ENCODE assay signal across 18 cellular contexts in genomic region chr3:133127381-133127780, GRCh38.
"Had no signal": no experiment of that assay in that cellular context is flagged by ENCODE, and none has a peak within 500 bp of the region (broad histone marks: within the 10 kb centered on the region; RNA-seq: fewer than 3 reads in every experiment).

No MANE protein-coding gene starts in this region.

- H3K4me1 ChIP-seq: gastrocnemius medialis, neural progenitor cell, parathyroid adenoma, sigmoid colon, thyroid gland, vagina had no signal

- H3K79me2 ChIP-seq: parathyroid adenoma had no signal

- H3K36me3 ChIP-seq: gastrocnemius medialis, neural progenitor cell, sigmoid colon, stomach, thyroid gland, vagina had no signal

- FAIRE-seq: kidney had no signal

- H3K27ac ChIP-seq: dorsolateral prefrontal cortex, epithelial cell of prostate, gastrocnemius medialis, neural progenitor cell, parathyroid adenoma, sigmoid colon, stomach, thyroid gland, vagina had no signal

- DNase-seq: dorsolateral prefrontal cortex; effector CD4-positive, alpha-beta T cell; foreskin fibroblast; gastrocnemius medialis; head of caudate nucleus; kidney; naive B cell; sigmoid colon; stimulated activated CD4-positive, alpha-beta T cell treated with anti-CD3 and anti-CD28 coated beads, Interleukin-2, amount 100 ng/mL, for 24 hours; stimulated activated CD4-positive, alpha-beta T cell treated with anti-CD3 and anti-CD28 coated beads, Interleukin-4, amount 100 ng/mL, for 24 hours; stimulated activated naive CD4-positive, alpha-beta T cell treated with Interleukin-2 at 50 U/mL for 16 hours; stomach; thyroid gland had no signal

- H3K4me3 ChIP-seq: dorsolateral prefrontal cortex, gastrocnemius medialis, lung, neural progenitor cell, sigmoid colon, stomach, thyroid gland, vagina had no signal

- H3K9me3 ChIP-seq: gastrocnemius medialis, sigmoid colon, stomach, thyroid gland, vagina had no signal

- H2AFZ ChIP-seq: neural progenitor cell, parathyroid adenoma had no signal

- H3K27me3 ChIP-seq: dorsolateral prefrontal cortex, gastrocnemius medialis, neural progenitor cell, sigmoid colon, stomach, thyroid gland, vagina had no signal

- H3K9ac ChIP-seq: neural progenitor cell, parathyroid adenoma had no signal

- H3K4me2 ChIP-seq: neural progenitor cell had no signal
